In genomic region chr1:151457911-151458882, GRCh38 we compare ENCODE assay signal across 1 cellular context.
TF ChIP-seq lines count a peak whose summit lies in the region.

No MANE protein-coding gene starts in this region.

TF ChIP-seq in HepG2, 621 proteins besides CTCF, POLR2A, EP300 and RAD21 (continued from another document and continues in another):
- TF ChIP-seq PATZ1 (CRISPR knock-in tag; IDR thresholded peaks at IDR 0.05) (peak; percentile 92), GFI1 (CRISPR knock-in tag; IDR thresholded peaks at IDR 0.05; ENCODE audit: borderline replicate concordance) (peak; percentile 25; the same call in 1 of the 2 replicates), TAF15 (IDR thresholded peaks at IDR 0.05; ENCODE audit: low read depth, low read length, poor library complexity, severe bottlenecking) (no peak), TFDP2 (CRISPR knock-in tag; IDR thresholded peaks at IDR 0.05) (peak; percentile 40; the same call in 1 of the 2 replicates), PRDM4 (CRISPR knock-in tag; IDR thresholded peaks at IDR 0.05; ENCODE audit: borderline replicate concordance) (no peak), JUND (CRISPR knock-in tag; IDR thresholded peaks at IDR 0.05) (no peak), ZNF614 (CRISPR knock-in tag; IDR thresholded peaks at IDR 0.05; ENCODE audit: borderline replicate concordance) (peak; percentile 98), CREB3 (CRISPR knock-in tag; IDR thresholded peaks at IDR 0.05) (no peak), MBD4 (IDR thresholded peaks at IDR 0.05; ENCODE audit: borderline replicate concordance, low read length) (no peak), GATAD1 (CRISPR knock-in tag; IDR thresholded peaks at IDR 0.05) (0 out of 2 replicates have a peak, but pooled peaks have one; percentile 20), HDAC2 (CRISPR knock-in tag; IDR thresholded peaks at IDR 0.05) (0 out of 2 replicates have a peak, but pooled peaks have one; percentile 13), ZFX (CRISPR knock-in tag; IDR thresholded peaks at IDR 0.05; ENCODE audit: low read depth) (no peak), THYN1 (CRISPR knock-in tag; IDR thresholded peaks at IDR 0.05; ENCODE audit: borderline replicate concordance, low read depth) (no peak), PTBP1 (IDR thresholded peaks at IDR 0.05; ENCODE audit: low read depth, low read length, poor library complexity, severe bottlenecking) (no peak), ZSCAN5A (CRISPR knock-in tag; IDR thresholded peaks at IDR 0.05; ENCODE audit: borderline replicate concordance) (no peak), ZNF33A (CRISPR knock-in tag; IDR thresholded peaks at IDR 0.05; ENCODE audit: borderline replicate concordance) (no peak), NCOA5 (CRISPR knock-in tag; IDR thresholded peaks at IDR 0.05) (no peak), ZNF543 (CRISPR knock-in tag; IDR thresholded peaks at IDR 0.05) (no peak), CREB1 (IDR thresholded peaks at IDR 0.05) (no peak), CREB1 (CRISPR knock-in tag; IDR thresholded peaks at IDR 0.05) (peak; percentile 71; the same call in 1 of the 2 replicates), GABPB1 (CRISPR knock-in tag; IDR thresholded peaks at IDR 0.05) (peak; percentile 36; the same call in 1 of the 2 replicates), NONO (IDR thresholded peaks at IDR 0.05) (no peak), NONO (CRISPR knock-in tag; conservative IDR thresholded peaks at IDR 0.05) (no peak), ZC3H13 (CRISPR knock-in tag; IDR thresholded peaks at IDR 0.05) (no peak), FOXK1 (CRISPR knock-in tag; IDR thresholded peaks at IDR 0.05; ENCODE audit: borderline replicate concordance, low read depth) (peak; percentile 53; the same call in 1 of the 2 replicates), MED1 (CRISPR knock-in tag; IDR thresholded peaks at IDR 0.05) (peak; percentile 15; the same call in 1 of the 2 replicates), HNRNPLL (IDR thresholded peaks at IDR 0.05; ENCODE audit: low read depth, low read length, poor library complexity, severe bottlenecking) (no peak), ZNF530 (CRISPR knock-in tag; IDR thresholded peaks at IDR 0.05; ENCODE audit: low read depth) (no peak), ZNF138 (CRISPR knock-in tag; IDR thresholded peaks at IDR 0.05; ENCODE audit: low read depth) (no peak), ZNF746 (CRISPR knock-in tag; IDR thresholded peaks at IDR 0.05) (no peak), ZFP36L1 (CRISPR knock-in tag; IDR thresholded peaks at IDR 0.05) (no peak), YEATS4 (CRISPR knock-in tag; IDR thresholded peaks at IDR 0.05; ENCODE audit: borderline replicate concordance) (peak; percentile 56), MEIS1 (CRISPR knock-in tag; IDR thresholded peaks at IDR 0.05; ENCODE audit: borderline replicate concordance) (no peak), KMT2B (CRISPR knock-in tag; IDR thresholded peaks at IDR 0.05) (0 out of 2 replicates have a peak, but pooled peaks have one; percentile 58), HOXA5 (CRISPR knock-in tag; IDR thresholded peaks at IDR 0.05) (no peak), ZNF598 (CRISPR knock-in tag; IDR thresholded peaks at IDR 0.05; ENCODE audit: borderline replicate concordance) (no peak), HNF1B (CRISPR knock-in tag; IDR thresholded peaks at IDR 0.05) (no peak), YEATS2 (CRISPR knock-in tag; IDR thresholded peaks at IDR 0.05; ENCODE audit: borderline replicate concordance) (peak; percentile 25; the same call in 1 of the 2 replicates), AKAP8 (CRISPR knock-in tag; IDR thresholded peaks at IDR 0.05) (no peak), ZBTB14 (CRISPR knock-in tag; IDR thresholded peaks at IDR 0.05) (peak; percentile 49; the same call in 1 of the 2 replicates), RFXANK (CRISPR knock-in tag; IDR thresholded peaks at IDR 0.05) (no peak), KDM2A (CRISPR knock-in tag; IDR thresholded peaks at IDR 0.05; ENCODE audit: borderline replicate concordance, low read depth) (peak; percentile 17; the same call in 1 of the 2 replicates), CHD2 (IDR thresholded peaks at IDR 0.05; ENCODE audit: low read depth, low read length) (peak; percentile 63), ZNF574 (CRISPR knock-in tag; IDR thresholded peaks at IDR 0.05) (0 out of 2 replicates have a peak, but pooled peaks have one; percentile 22), HMG20B (CRISPR knock-in tag; conservative IDR thresholded peaks at IDR 0.05) (no peak)
- TF ChIP-seq, protein P1, sequence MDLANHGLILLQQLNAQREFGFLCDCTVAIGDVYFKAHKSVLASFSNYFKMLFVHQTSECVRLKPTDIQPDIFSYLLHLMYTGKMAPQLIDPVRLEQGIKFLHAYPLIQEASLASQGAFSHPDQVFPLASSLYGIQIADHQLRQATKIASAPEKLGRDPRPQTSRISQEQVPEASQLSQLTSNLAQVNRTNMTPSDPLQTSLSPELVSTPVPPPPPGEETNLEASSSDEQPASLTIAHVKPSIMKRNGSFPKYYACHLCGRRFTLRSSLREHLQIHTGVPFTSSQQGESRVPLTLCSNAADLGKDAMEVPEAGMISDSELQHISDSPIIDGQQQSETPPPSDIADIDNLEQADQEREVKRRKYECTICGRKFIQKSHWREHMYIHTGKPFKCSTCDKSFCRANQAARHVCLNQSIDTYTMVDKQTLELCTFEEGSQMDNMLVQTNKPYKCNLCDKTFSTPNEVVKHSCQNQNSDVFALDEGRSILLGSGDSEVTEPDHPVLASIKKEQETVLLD (CRISPR knock-in tag; IDR thresholded peaks at IDR 0.05; ENCODE audit: low read depth): no peak
- TF ChIP-seq, protein P2, sequence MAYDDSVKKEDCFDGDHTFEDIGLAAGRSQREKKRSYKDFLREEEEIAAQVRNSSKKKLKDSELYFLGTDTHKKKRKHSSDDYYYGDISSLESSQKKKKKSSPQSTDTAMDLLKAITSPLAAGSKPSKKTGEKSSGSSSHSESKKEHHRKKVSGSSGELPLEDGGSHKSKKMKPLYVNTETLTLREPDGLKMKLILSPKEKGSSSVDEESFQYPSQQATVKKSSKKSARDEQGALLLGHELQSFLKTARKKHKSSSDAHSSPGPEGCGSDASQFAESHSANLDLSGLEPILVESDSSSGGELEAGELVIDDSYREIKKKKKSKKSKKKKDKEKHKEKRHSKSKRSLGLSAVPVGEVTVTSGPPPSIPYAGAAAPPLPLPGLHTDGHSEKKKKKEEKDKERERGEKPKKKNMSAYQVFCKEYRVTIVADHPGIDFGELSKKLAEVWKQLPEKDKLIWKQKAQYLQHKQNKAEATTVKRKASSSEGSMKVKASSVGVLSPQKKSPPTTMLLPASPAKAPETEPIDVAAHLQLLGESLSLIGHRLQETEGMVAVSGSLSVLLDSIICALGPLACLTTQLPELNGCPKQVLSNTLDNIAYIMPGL (CRISPR knock-in tag; IDR thresholded peaks at IDR 0.05; ENCODE audit: borderline replicate concordance in 1 of 2, low read depth in 1 of 2): peak; percentile 24 to 45; a peak in 2 of 4 replicates
- TF ChIP-seq, protein P3, sequence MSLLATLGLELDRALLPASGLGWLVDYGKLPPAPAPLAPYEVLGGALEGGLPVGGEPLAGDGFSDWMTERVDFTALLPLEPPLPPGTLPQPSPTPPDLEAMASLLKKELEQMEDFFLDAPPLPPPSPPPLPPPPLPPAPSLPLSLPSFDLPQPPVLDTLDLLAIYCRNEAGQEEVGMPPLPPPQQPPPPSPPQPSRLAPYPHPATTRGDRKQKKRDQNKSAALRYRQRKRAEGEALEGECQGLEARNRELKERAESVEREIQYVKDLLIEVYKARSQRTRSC (CRISPR knock-in tag; IDR thresholded peaks at IDR 0.05; ENCODE audit: low read depth): no peak
